Comparison of ENCODE assay signal across 33 cellular contexts in the genomic region with DNA sequence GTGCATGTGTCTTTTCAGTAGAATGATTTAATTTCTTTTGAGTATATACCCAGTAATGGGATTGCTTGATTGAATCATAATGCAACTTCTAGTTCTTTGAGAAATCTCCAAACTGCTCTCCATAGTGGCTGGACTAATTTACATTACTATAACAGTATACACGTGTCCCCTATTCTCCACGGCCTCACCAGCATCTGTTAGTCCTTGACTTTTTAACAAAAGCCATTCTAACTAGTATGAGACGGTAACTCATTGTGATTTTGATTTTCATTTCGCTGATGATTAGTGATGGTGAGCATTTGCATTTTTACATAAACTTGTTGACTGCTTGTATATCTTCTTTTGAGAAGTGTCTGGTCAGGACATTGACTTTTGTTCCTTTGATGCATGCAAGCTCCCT.
"Had no signal": no experiment of that assay in that cellular context is flagged by ENCODE, and none has a peak within 500 bp of the region (broad histone marks: within the 10 kb centered on the region; RNA-seq: fewer than 3 reads in every experiment).

No MANE protein-coding gene starts in this region.

- H3K4me1 ChIP-seq: ascending aorta, colonic mucosa had no signal

- H3K9me3 Mint-ChIP-seq: activated naive CD4-positive, alpha-beta T cell treated with anti-CD3 and anti-CD28 coated beads, Interleukin-2, amount 10 ng/mL, durations not matched to agents 7 days and 5 days; activated naive CD4-positive, alpha-beta T cell treated with anti-CD3 and anti-CD28 coated beads, Interleukin-2, amount 50 U/mL, for 24 hours; activated T-helper 2 cell treated with anti-CD3 and anti-CD28 coated beads, Interferon-gamma antibody, Interleukin-2, Interleukin-4, amounts not matched to agents 10 μg/mL and 5 μg/mL and 100 μg/mL, durations not matched to agents 14 hours and 24 hours and 36 hours; central memory CD8-positive, alpha-beta T cell; T-helper 2 cell treated with Interferon-gamma antibody and Interleukin-4, amounts not matched to agents 5 μg/mL and 100 μg/mL, for 36 hours had no signal

- H3K36me3 ChIP-seq: ascending aorta, cardiac muscle cell, colonic mucosa had no signal

- H3K27me3 Mint-ChIP-seq: activated naive CD4-positive, alpha-beta T cell treated with anti-CD3 and anti-CD28 coated beads, Interleukin-2, amount 50 U/mL, for 24 hours; activated naive CD8-positive, alpha-beta T cell had no signal

- ATAC-seq: activated CD4-positive, alpha-beta T cell treated with anti-CD3 and anti-CD28 coated beads for 36 hours; activated CD8-positive, alpha-beta memory T cell treated with anti-CD3 and anti-CD28 coated beads, Interleukin-2, amount 10 ng/mL, durations not matched to agents 7 days and 5 days; activated CD8-positive, alpha-beta T cell treated with anti-CD3 and anti-CD28 coated beads, Interleukin-2, amount 10 ng/mL, durations not matched to agents 7 days and 5 days had no signal

- H3K27ac Mint-ChIP-seq: activated B cell treated with CpG ODN at 0.5 μM for 24 hours; activated CD4-positive, alpha-beta memory T cell treated with anti-CD3 and anti-CD28 coated beads, Interleukin-2, amount 10 ng/mL, durations not matched to agents 7 days and 5 days; activated CD4-positive, alpha-beta T cell treated with anti-CD3 and anti-CD28 coated beads for 36 hours; activated CD4-positive, alpha-beta T cell treated with anti-CD3 and anti-CD28 coated beads, Interleukin-2, amount 10 ng/mL, durations not matched to agents 24 days and 14 days; activated CD8-positive, alpha-beta memory T cell treated with anti-CD3 and anti-CD28 coated beads, Interleukin-2, amount 10 ng/mL, durations not matched to agents 7 days and 5 days; activated CD8-positive, alpha-beta T cell treated with anti-CD3 and anti-CD28 coated beads, Interleukin-2, amount 10 ng/mL, durations not matched to agents 7 days and 5 days; activated naive CD4-positive, alpha-beta T cell treated with anti-CD3 and anti-CD28 coated beads, Interleukin-2, amount 10 ng/mL, durations not matched to agents 7 days and 5 days; activated naive CD4-positive, alpha-beta T cell treated with anti-CD3 and anti-CD28 coated beads, Interleukin-2, amount 50 U/mL, for 24 hours; activated naive CD8-positive, alpha-beta T cell; activated T-cell treated with anti-CD3 and anti-CD28 coated beads, Interleukin-2, amount 50 U/mL, for 24 hours; activated T-helper 2 cell treated with anti-CD3 and anti-CD28 coated beads, Interferon-gamma antibody, Interleukin-2, Interleukin-4, amounts not matched to agents 10 μg/mL and 5 μg/mL and 100 μg/mL, durations not matched to agents 14 hours and 24 hours and 36 hours; brain; T-helper 1 cell treated with Interleukin-12 subunit alpha and Interleukin-12 subunit beta and Interleukin-4 antibody, amounts not matched to agents 30 μg/mL and 1 μg/mL, for 36 hours; T-helper 2 cell treated with Interferon-gamma antibody and Interleukin-4, amounts not matched to agents 5 μg/mL and 100 μg/mL, for 36 hours had no signal

- DNase-seq: activated B cell treated with CpG ODN at 0.5 μM for 24 hours; activated CD4-positive, alpha-beta memory T cell treated with anti-CD3 and anti-CD28 coated beads, Interleukin-2, amount 10 ng/mL, durations not matched to agents 7 days and 5 days; activated CD4-positive, alpha-beta T cell treated with anti-CD3 and anti-CD28 coated beads for 1 hour; activated CD4-positive, alpha-beta T cell treated with anti-CD3 and anti-CD28 coated beads for 36 hours; activated CD4-positive, alpha-beta T cell treated with anti-CD3 and anti-CD28 coated beads, Interleukin-2, amount 10 ng/mL, durations not matched to agents 24 days and 14 days; activated CD4-positive, alpha-beta T cell treated with anti-CD3 and anti-CD28 coated beads, Interleukin-2, amount 50 U/mL, for 48 hours; activated CD8-positive, alpha-beta memory T cell treated with anti-CD3 and anti-CD28 coated beads for 24 hours; activated CD8-positive, alpha-beta memory T cell treated with anti-CD3 and anti-CD28 coated beads, Interleukin-2, amount 10 ng/mL, durations not matched to agents 7 days and 5 days; activated CD8-positive, alpha-beta memory T cell treated with anti-CD3 and anti-CD28 coated beads, Interleukin-2, amount 50 U/mL, for 48 hours; activated CD8-positive, alpha-beta T cell treated with anti-CD3 and anti-CD28 coated beads, Interleukin-2, amount 10 ng/mL, durations not matched to agents 7 days and 5 days; activated effector memory CD4-positive, alpha-beta T cell treated with Interleukin-2 at 50 U/mL for 16 hours; activated gamma-delta T cell; activated naive CD4-positive, alpha-beta T cell treated with anti-CD3 and anti-CD28 coated beads, Interleukin-2, amount 10 ng/mL, durations not matched to agents 7 days and 5 days; activated naive CD4-positive, alpha-beta T cell treated with Interleukin-2 at 50 U/mL for 16 hours; activated T-cell treated with anti-CD3 and anti-CD28 coated beads, Interleukin-2, amount 50 U/mL, for 24 hours; activated T-cell treated with anti-CD3 and anti-CD28 coated beads, Interleukin-2, amount 50 U/mL, for 48 hours; amygdala; anterior cingulate cortex; caudate nucleus; cerebellar nuclear complex; colonic mucosa; T-helper 1 cell; T-helper 2 cell; T-helper 9 cell had no signal

- H3K4me3 Mint-ChIP-seq: activated B cell treated with CpG ODN at 0.5 μM for 24 hours; activated CD4-positive, alpha-beta memory T cell treated with anti-CD3 and anti-CD28 coated beads, Interleukin-2, amount 10 ng/mL, durations not matched to agents 7 days and 5 days; activated CD4-positive, alpha-beta T cell treated with anti-CD3 and anti-CD28 coated beads for 36 hours; activated CD4-positive, alpha-beta T cell treated with anti-CD3 and anti-CD28 coated beads, Interleukin-2, amount 10 ng/mL, durations not matched to agents 24 days and 14 days; activated CD8-positive, alpha-beta memory T cell treated with anti-CD3 and anti-CD28 coated beads, Interleukin-2, amount 10 ng/mL, durations not matched to agents 7 days and 5 days; activated CD8-positive, alpha-beta T cell treated with anti-CD3 and anti-CD28 coated beads, Interleukin-2, amount 10 ng/mL, durations not matched to agents 7 days and 5 days; activated naive CD4-positive, alpha-beta T cell treated with anti-CD3 and anti-CD28 coated beads, Interleukin-2, amount 10 ng/mL, durations not matched to agents 7 days and 5 days; activated naive CD4-positive, alpha-beta T cell treated with anti-CD3 and anti-CD28 coated beads, Interleukin-2, amount 50 U/mL, for 24 hours; activated naive CD8-positive, alpha-beta T cell; activated T-cell treated with anti-CD3 and anti-CD28 coated beads, Interleukin-2, amount 50 U/mL, for 24 hours; brain; central memory CD8-positive, alpha-beta T cell; T-helper 1 cell treated with Interleukin-12 subunit alpha and Interleukin-12 subunit beta and Interleukin-4 antibody, amounts not matched to agents 30 μg/mL and 1 μg/mL, for 36 hours; T-helper 2 cell treated with Interferon-gamma antibody and Interleukin-4, amounts not matched to agents 5 μg/mL and 100 μg/mL, for 36 hours had no signal

- H3K4me3 ChIP-seq: ascending aorta, cardiac muscle cell, colonic mucosa had no signal

- H3K36me3 Mint-ChIP-seq: activated CD8-positive, alpha-beta memory T cell treated with anti-CD3 and anti-CD28 coated beads, Interleukin-2, amount 10 ng/mL, durations not matched to agents 7 days and 5 days; activated naive CD4-positive, alpha-beta T cell treated with anti-CD3 and anti-CD28 coated beads, Interleukin-2, amount 10 ng/mL, durations not matched to agents 7 days and 5 days; activated naive CD4-positive, alpha-beta T cell treated with anti-CD3 and anti-CD28 coated beads, Interleukin-2, amount 50 U/mL, for 24 hours; activated naive CD8-positive, alpha-beta T cell; brain had no signal

- H3K4me1 Mint-ChIP-seq: activated naive CD4-positive, alpha-beta T cell treated with anti-CD3 and anti-CD28 coated beads, Interleukin-2, amount 50 U/mL, for 24 hours; central memory CD8-positive, alpha-beta T cell had no signal

- H3K27me3 ChIP-seq: ascending aorta, cardiac muscle cell, colonic mucosa had no signal

- H3K9me3 ChIP-seq: colonic mucosa had no signal
